Comparison of ENCODE assay signal across 1 cellular context in the genomic region with DNA sequence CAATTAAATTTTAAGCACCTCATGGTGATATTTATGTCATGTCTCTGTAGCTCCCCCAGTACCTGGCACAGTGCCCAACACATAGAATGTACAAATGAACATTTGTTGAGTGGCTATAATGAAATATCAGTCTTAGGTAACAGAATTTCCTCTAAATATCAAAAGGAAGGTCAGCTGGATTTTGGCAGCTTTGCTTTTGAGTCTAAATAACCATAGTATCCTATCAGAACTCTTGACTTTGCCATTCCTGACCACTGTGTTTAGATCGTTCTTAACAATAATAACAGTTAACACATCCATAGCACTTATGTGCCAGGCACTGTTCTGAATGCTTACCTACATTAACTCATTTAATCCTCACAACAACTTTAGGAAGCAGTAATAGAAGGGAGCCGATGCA.
TF ChIP-seq lines count a peak whose summit lies in the region.

No MANE protein-coding gene starts in this region.

TF ChIP-seq in HEK293, 187 proteins besides CTCF, POLR2A, EP300 and RAD21:
- TF ChIP-seq ZNF664 (tag by site-specific recombination; IDR thresholded peaks at IDR 0.05): 0 out of 2 replicates have a peak, but pooled peaks have one; percentile 31
- no peak for TF ChIP-seq ZNF302 (tag by site-specific recombination; IDR thresholded peaks at IDR 0.05; ENCODE audit: low read depth)
